10 cellular contexts compared by ENCODE assay signal in the genomic region with DNA sequence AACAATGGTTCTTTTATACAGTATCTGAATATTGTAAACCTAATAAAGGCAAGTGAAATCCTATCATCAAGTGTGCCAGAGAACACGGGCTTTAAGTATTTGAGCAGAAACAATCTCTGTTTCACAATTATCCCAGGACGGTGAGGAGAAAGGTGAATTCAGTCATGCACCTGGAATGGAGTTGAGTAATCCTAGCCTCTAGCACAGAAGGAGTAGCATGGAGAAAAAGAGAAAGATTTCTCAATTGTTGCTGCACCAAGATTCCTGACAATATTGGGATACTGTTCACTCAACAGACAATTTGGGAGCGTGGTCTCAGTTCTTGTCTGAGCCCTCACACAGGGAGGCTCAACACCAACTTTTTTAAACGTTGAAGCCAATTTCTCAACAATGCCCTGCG.
"Had no signal": no experiment of that assay in that cellular context is flagged by ENCODE, and none has a peak within 500 bp of the region (broad histone marks: within the 10 kb centered on the region; RNA-seq: fewer than 3 reads in every experiment).

No MANE protein-coding gene starts in this region.

- H3K9me3 ChIP-seq: vagina had no signal

- ATAC-seq: activated CD8-positive, alpha-beta T cell treated with anti-CD3 and anti-CD28 coated beads for 36 hours; naive thymus-derived CD4-positive, alpha-beta T cell had no signal

- H3K27me3 ChIP-seq: esophagus squamous epithelium, vagina had no signal

- H3K36me3 ChIP-seq: esophagus squamous epithelium, vagina had no signal

- H3K27ac ChIP-seq: esophagus squamous epithelium, vagina had no signal

- H3K4me3 ChIP-seq: esophagus squamous epithelium, vagina had no signal

- DNase-seq: activated CD4-positive, alpha-beta T cell treated with anti-CD3 and anti-CD28 coated beads for 4 hours; activated CD8-positive, alpha-beta memory T cell treated with anti-CD3 and anti-CD28 coated beads, Interleukin-2, amount 50 U/mL, for 4 hours; activated CD8-positive, alpha-beta T cell treated with anti-CD3 and anti-CD28 coated beads for 36 hours; activated naive CD8-positive, alpha-beta T cell treated with anti-CD3 and anti-CD28 coated beads, Interleukin-2, amount 10 ng/mL, durations not matched to agents 7 days and 5 days; anterior cingulate cortex; esophagus squamous epithelium; foreskin fibroblast; naive thymus-derived CD4-positive, alpha-beta T cell had no signal

- FAIRE-seq: endometrium had no signal

- H3K4me1 ChIP-seq: esophagus squamous epithelium, vagina had no signal
